In genomic region chr7:42219447-42219846, GRCh38 we compare ENCODE assay signal across 24 cellular contexts. TPM values are rescaled to one million over a fixed set of nuclear protein-coding genes. Genes with fewer than 3 reads are reported as not detected.
A peak's percentile ranks its signal among the peaks of the same experiment; 100 is the strongest.
DNase-seq lines count a peak whose midpoint lies in the region; ATAC-seq, FAIRE-seq and TF ChIP-seq lines count a peak whose summit lies in the region.
"Had no signal": no experiment of that assay in that cellular context is flagged by ENCODE, and none has a peak within 500 bp of the region (broad histone marks: within the 10 kb centered on the region; RNA-seq: fewer than 3 reads in every experiment).

No MANE protein-coding gene starts in this region.

- H3K36me3 ChIP-seq in transverse colon = no peaks in the 10 kb centered on the region
- no peaks in the 10 kb centered on the region for H3K36me3 ChIP-seq in mesendoderm (ENCODE audit: control insufficient read depth, insufficient read depth, low read length)

- H3K9me3 Mint-ChIP-seq in WTC11 = no peaks in the 10 kb centered on the region
- H3K9me3 Mint-ChIP-seq in nephron = no peaks in the 10 kb centered on the region
- H3K9me3 Mint-ChIP-seq: activated CD4-positive, alpha-beta T cell treated with anti-CD3 and anti-CD28 coated beads, Interleukin-2, amount 10 ng/mL, durations not matched to agents 24 days and 14 days; activated T-helper 17 cell treated with anti-CD3 and anti-CD28 coated beads, Interleukin-2, amount 50 U/mL, for 72 hours; CD4-positive, alpha-beta T cell had no signal

- H3K27me3 ChIP-seq in transverse colon (no peaks in the 10 kb centered on the region), mesendoderm (ENCODE audit: insufficient read depth, low read length, poor library complexity) (no peaks in the 10 kb centered on the region)
- H3K27me3 ChIP-seq: body of pancreas, heart right ventricle, SJCRH30 had no signal

- H3K4me1 ChIP-seq in transverse colon = no peaks in the 10 kb centered on the region
- H3K4me1 ChIP-seq in mesendoderm (ENCODE audit: control insufficient read depth, low read depth, low read length) = peaks cover 4% of the 10 kb centered on the region
- H3K4me1 ChIP-seq: body of pancreas, SJCRH30 had no signal

- no peak overlapping the region for H3K23ac ChIP-seq in mesendoderm (ENCODE audit: low read length)

- H3K36me3 Mint-ChIP-seq in WTC11 = peaks cover 8% of the 10 kb centered on the region
- peaks cover 57% of the 10 kb centered on the region for H3K36me3 Mint-ChIP-seq in nephron (ENCODE audit: low read depth)
- H3K36me3 Mint-ChIP-seq: activated naive CD8-positive, alpha-beta T cell had no signal

- no peaks in the 10 kb centered on the region for H3K79me2 ChIP-seq in mesendoderm (ENCODE audit: control insufficient read depth, insufficient read depth, low read length)

- H2AK5ac ChIP-seq in mesendoderm (ENCODE audit: low read length) = no peak overlapping the region

- H4K8ac ChIP-seq in mesendoderm (ENCODE audit: low read depth, low read length) = no peak overlapping the region

- H3K27me3 Mint-ChIP-seq in WTC11 (ENCODE audit: low read depth) (no peaks in the 10 kb centered on the region), nephron (ENCODE audit: low read depth) (no peaks in the 10 kb centered on the region)

- H2BK120ac ChIP-seq in mesendoderm (ENCODE audit: low read depth, low read length) = no peak overlapping the region

- H3K79me1 ChIP-seq in mesendoderm (ENCODE audit: low read length) = no peaks in the 10 kb centered on the region

- no peak overlapping the region for H3K56ac ChIP-seq in mesendoderm (ENCODE audit: low read length)

- H3K4me2 ChIP-seq in mesendoderm (ENCODE audit: low read length) = no peak overlapping the region
- H3K4me2 ChIP-seq: PC-9 had no signal

- WGBS in transverse colon (ENCODE audit: low coverage in 1 of 2), 2 donors = 68 to 75% methylated on average over 3 of the region's 3 CpGs
- no CpG with 5 or more reads among the region's 3 CpGs for WGBS in mesendoderm (ENCODE audit: extremely low coverage, insufficient coverage, low lambda C conversion rate)

- TF ChIP-seq CTCF in WTC11 (IDR thresholded peaks at IDR 0.05) = no peak
- TF ChIP-seq CTCF in nephron (IDR thresholded peaks at IDR 0.05; ENCODE audit: unreplicated experiment in 3 of 3) = no peak
- TF ChIP-seq CTCF in transverse colon (IDR thresholded peaks at IDR 0.05) = no peak

- CTCF ChIA-PET in WTC11 (lab: Charles Lee) = interaction anchor here (0.7 kb wide), 1 partner anchor 10 kb away, joined by 3 read pairs; no protein-coding TSS in a partner anchor

- H3K4me3 Mint-ChIP-seq in WTC11 (no peak overlapping the region), nephron (no peak overlapping the region)
- H3K4me3 Mint-ChIP-seq: activated CD4-positive, alpha-beta T cell treated with anti-CD3 and anti-CD28 coated beads, Interleukin-2, amount 10 ng/mL, durations not matched to agents 24 days and 14 days; activated naive CD8-positive, alpha-beta T cell; activated T-helper 17 cell treated with anti-CD3 and anti-CD28 coated beads, Interleukin-2, amount 50 U/mL, for 72 hours; CD4-positive, alpha-beta T cell; T-helper 17 cell had no signal

- H3K4me3 ChIP-seq in transverse colon (no peak overlapping the region), mesendoderm (ENCODE audit: low read length) (no peak overlapping the region)
- H3K4me3 ChIP-seq: body of pancreas, heart right ventricle, PC-9, SJCRH30 had no signal

- H3K27ac ChIP-seq in transverse colon (peak overlapping the region in 3 of 4 donors; percentile 10 to 29 (median 24)), mesendoderm (ENCODE audit: low read depth, low read length) (no peak overlapping the region)
- H3K27ac ChIP-seq: body of pancreas, heart right ventricle, PC-9, SJCRH30 had no signal

- POLR2A ChIA-PET in WTC11 (lab: Charles Lee) = interaction anchor here (0.7 kb wide), 1 partner anchor 9 kb away, joined by 8 read pairs; no protein-coding TSS in a partner anchor

- no peak for TF ChIP-seq EP300 in transverse colon (IDR thresholded peaks at IDR 0.05; ENCODE audit: low read depth)

- FAIRE-seq in H54 (lab: Jason Lieb, UNC) = no peak
- FAIRE-seq: colon, GM18507 had no signal

- no peak overlapping the region for H3K4ac ChIP-seq in mesendoderm (ENCODE audit: low read depth, low read length)

- H3K9me3 ChIP-seq in transverse colon = no peaks in the 10 kb centered on the region
- H3K9me3 ChIP-seq: body of pancreas, heart right ventricle, SJCRH30 had no signal

- in situ Hi-C loops in transverse colon (cut with MboI; ENCODE audit: low pct_ligation_motif_present in 1 of 4, low pct_unique_long_range_greater_than_20kb in 1 of 4, low sequenced_read_pairs in 3 of 4) = no loop called here

- intact Hi-C loops in transverse colon (cut with DNase I; ENCODE audit: low total_unique reads) = no loop called here

- H3K4me1 Mint-ChIP-seq in WTC11 (peaks cover 95% of the 10 kb centered on the region), nephron (peaks cover 64% of the 10 kb centered on the region)
- H3K4me1 Mint-ChIP-seq: activated CD4-positive, alpha-beta T cell treated with anti-CD3 and anti-CD28 coated beads, Interleukin-2, amount 10 ng/mL, durations not matched to agents 24 days and 14 days; activated T-helper 17 cell treated with anti-CD3 and anti-CD28 coated beads, Interleukin-2, amount 50 U/mL, for 72 hours; T-helper 17 cell had no signal

- H4K5ac ChIP-seq in mesendoderm (ENCODE audit: low read length) = no peak overlapping the region

- H3K18ac ChIP-seq in mesendoderm (ENCODE audit: low read length) = no peak overlapping the region

- no peak overlapping the region for H3K9ac ChIP-seq in mesendoderm (ENCODE audit: low read length)

- no peak overlapping the region for H2BK5ac ChIP-seq in mesendoderm (ENCODE audit: low read length)

- DNase-seq in WTC11 (ENCODE audit: low spot score) (no peak), transverse colon (no peak), mesendoderm (no peak), H54 (ENCODE audit: insufficient read length, low spot score) (no peak)
- DNase-seq: activated CD4-positive, alpha-beta T cell treated with anti-CD3 and anti-CD28 coated beads, Interleukin-2, amount 10 ng/mL, durations not matched to agents 24 days and 14 days; body of pancreas; CD4-positive, alpha-beta T cell; HCEC 1CT; heart right ventricle; NCI-H1092 treated with DMSO at 0.1 percent for 48 hours; NCI-H2081 treated with DMSO at 0.1 percent for 48 hours; NCI-H510A; PC-9; SJCRH30; stimulated activated CD4-positive, alpha-beta T cell treated with anti-CD3 and anti-CD28 coated beads, Interleukin-15, amount 100 ng/mL, for 24 hours; T-helper 17 cell had no signal

- H3K27ac Mint-ChIP-seq in WTC11 (peak overlapping the region; percentile 93), nephron (peak overlapping the region in 2 of 3 experiments; percentile 18 to 40)
- H3K27ac Mint-ChIP-seq: activated CD4-positive, alpha-beta T cell treated with anti-CD3 and anti-CD28 coated beads, Interleukin-2, amount 10 ng/mL, durations not matched to agents 24 days and 14 days; activated naive CD8-positive, alpha-beta T cell; activated T-helper 17 cell treated with anti-CD3 and anti-CD28 coated beads, Interleukin-2, amount 50 U/mL, for 72 hours; CD4-positive, alpha-beta T cell; T-helper 17 cell had no signal

- no peak overlapping the region for H2BK15ac ChIP-seq in mesendoderm (replicated peaks; ENCODE audit: low read depth)

- no peak for ATAC-seq in WTC11
- ATAC-seq in esophagus mucosa = peak; percentile 70
- no peak for ATAC-seq in GM21360 (IDR thresholded peaks at IDR 0.05; ENCODE audit: unreplicated experiment)
- ATAC-seq: activated T-helper 17 cell treated with anti-CD3 and anti-CD28 coated beads, Interleukin-2, amount 50 U/mL, for 72 hours; body of pancreas; T-helper 17 cell had no signal

- TF ChIP-seq POLR2A in transverse colon (IDR thresholded peaks at IDR 0.05) (no peak), H54 (IDR thresholded peaks at IDR 0.05; ENCODE audit: low read depth, low read length) (no peak)

TF ChIP-seq in WTC11, 78 proteins besides CTCF, POLR2A, EP300 and RAD21 (continues in another document):
- TF ChIP-seq ELF4 (CRISPR knock-in tag; IDR thresholded peaks at IDR 0.05; ENCODE audit: low read depth) (no peak), ZNF512 (CRISPR knock-in tag; IDR thresholded peaks at IDR 0.05; ENCODE audit: borderline replicate concordance) (no peak), JAZF1 (CRISPR knock-in tag; IDR thresholded peaks at IDR 0.05) (no peak), GTF2I (CRISPR knock-in tag; conservative IDR thresholded peaks at IDR 0.05) (no peak), ZBTB21 (CRISPR knock-in tag; IDR thresholded peaks at IDR 0.05; ENCODE audit: borderline replicate concordance) (no peak), E2F1 (CRISPR knock-in tag; IDR thresholded peaks at IDR 0.05) (no peak), ZNF121 (CRISPR knock-in tag; IDR thresholded peaks at IDR 0.05) (no peak), ZNF232 (CRISPR knock-in tag; IDR thresholded peaks at IDR 0.05) (no peak), CREB1 (CRISPR knock-in tag; IDR thresholded peaks at IDR 0.05) (no peak), NR1H2 (CRISPR knock-in tag; IDR thresholded peaks at IDR 0.05) (no peak), ZNF396 (CRISPR knock-in tag; IDR thresholded peaks at IDR 0.05; ENCODE audit: borderline replicate concordance) (no peak), FOXK1 (CRISPR knock-in tag; IDR thresholded peaks at IDR 0.05) (no peak)

RNA-seq across cellular contexts. Expression of gene GLI3, which starts 17.6 kb away (rescaled TPM):
- total RNA-seq in WTC11 (2021) (41.0 to 46.2 TPM (median 42.1 TPM) in 3 replicates), esophagus mucosa (15.0 TPM), transverse colon (10 to 100 TPM in 1 of 4 donors, 1 to 10 TPM in 3; 3.7 to 41.1 (median 5.3) TPM)
- polyA plus RNA-seq in mesendoderm (2013, experiment 1 of 2) = 2.9 TPM
- 3.2 TPM for polyA plus RNA-seq in mesendoderm (2013, experiment 2 of 2)
- total RNA-seq: activated CD4-positive, alpha-beta T cell treated with anti-CD3 and anti-CD28 coated beads, Interleukin-2, amount 10 ng/mL, durations not matched to agents 24 days and 14 days; G401; PC-9 had no signal
